16 cellular contexts compared by ENCODE assay signal in genomic region chr7:69749994-69750393, GRCh38.
A peak's percentile ranks its signal among the peaks of the same experiment; 100 is the strongest.
DNase-seq lines count a peak whose midpoint lies in the region; ATAC-seq and TF ChIP-seq lines count a peak whose summit lies in the region.
"Had no signal": no experiment of that assay in that cellular context is flagged by ENCODE, and none has a peak within 500 bp of the region (broad histone marks: within the 10 kb centered on the region; RNA-seq: fewer than 3 reads in every experiment).

No MANE protein-coding gene starts in this region.

- H3K36me3 Mint-ChIP-seq in activated T-helper 17 cell treated with anti-CD3 and anti-CD28 coated beads, Interleukin-2, amount 50 U/mL, for 72 hours (ENCODE audit: low read depth): no peaks in the 10 kb centered on the region
- H3K36me3 Mint-ChIP-seq in stimulated activated memory B cell treated with anti-CD40 and anti-IgM and Interleukin-4, amounts not matched to agents 10 μg/mL and 1 μg/mL and 100 μg/mL, for 72 hours: no peaks in the 10 kb centered on the region
- H3K36me3 Mint-ChIP-seq: T-cell had no signal

- WGBS in body of pancreas, 2 donors: 89 to 92% methylated on average over 4 of the region's 4 CpGs

- no peaks in the 10 kb centered on the region for H3K9me3 Mint-ChIP-seq in activated T-helper 17 cell treated with anti-CD3 and anti-CD28 coated beads, Interleukin-2, amount 50 U/mL, for 72 hours
- no peaks in the 10 kb centered on the region for H3K9me3 Mint-ChIP-seq in stimulated activated memory B cell treated with anti-CD40 and anti-IgM and Interleukin-4, amounts not matched to agents 10 μg/mL and 1 μg/mL and 100 μg/mL, for 72 hours
- H3K9me3 Mint-ChIP-seq: T-cell had no signal

- H3K27me3 ChIP-seq in body of pancreas: no peaks in the 10 kb centered on the region

- H3K27ac Mint-ChIP-seq in activated T-helper 17 cell treated with anti-CD3 and anti-CD28 coated beads, Interleukin-2, amount 50 U/mL, for 72 hours: no peak overlapping the region
- H3K27ac Mint-ChIP-seq in stimulated activated memory B cell treated with anti-CD40 and anti-IgM and Interleukin-4, amounts not matched to agents 10 μg/mL and 1 μg/mL and 100 μg/mL, for 72 hours: no peak overlapping the region
- H3K27ac Mint-ChIP-seq: T-cell had no signal

- no peaks in the 10 kb centered on the region for H3K36me3 ChIP-seq in body of pancreas (replicated peaks in 1 of 2; ENCODE audit: insufficient read depth in 1 of 2, low read depth in 2 of 2)

- intact Hi-C loops in body of pancreas (cut with DNase I): no loop called here

- H3K9me3 ChIP-seq in body of pancreas: no peaks in the 10 kb centered on the region

- ATAC-seq in GM21390 (IDR thresholded peaks at IDR 0.05; ENCODE audit: unreplicated experiment) (peak; percentile 61), HG03432 (IDR thresholded peaks at IDR 0.05; ENCODE audit: unreplicated experiment) (peak; percentile 79), body of pancreas (no peak), HG03439 (IDR thresholded peaks at IDR 0.05; ENCODE audit: unreplicated experiment) (no peak), HG02759 (IDR thresholded peaks at IDR 0.05; ENCODE audit: unreplicated experiment) (no peak)
- peak; percentile 12 for ATAC-seq in activated T-helper 17 cell treated with anti-CD3 and anti-CD28 coated beads, Interleukin-2, amount 50 U/mL, for 72 hours (replicated peaks)
- ATAC-seq in stimulated activated memory B cell treated with anti-CD40 and anti-IgM and Interleukin-4, amounts not matched to agents 10 μg/mL and 1 μg/mL and 100 μg/mL, for 72 hours: peak; percentile 54
- ATAC-seq: PC-3, T-cell had no signal

- no peak overlapping the region for H3K4me3 ChIP-seq in body of pancreas

- peaks cover 7% of the 10 kb centered on the region for H3K27me3 Mint-ChIP-seq in activated T-helper 17 cell treated with anti-CD3 and anti-CD28 coated beads, Interleukin-2, amount 50 U/mL, for 72 hours
- no peaks in the 10 kb centered on the region for H3K27me3 Mint-ChIP-seq in stimulated activated memory B cell treated with anti-CD40 and anti-IgM and Interleukin-4, amounts not matched to agents 10 μg/mL and 1 μg/mL and 100 μg/mL, for 72 hours

- H3K27ac ChIP-seq in body of pancreas: no peak overlapping the region

- no peak for TF ChIP-seq CTCF in body of pancreas (IDR thresholded peaks at IDR 0.05)

- DNase-seq in body of pancreas (no peak), Kasumi-1 (lab: John Stamatoyannopoulos, UW) (no peak)
- DNase-seq: EL; HCEC 1CT; NCI-H1048; NCI-H2107; NCI-H226; NK-92 treated with Interleukin-12 subunit alpha and Interleukin-12 subunit beta, amount 100 ng/mL, for 24 hours; PC-3; T-cell had no signal

- H3K4me3 Mint-ChIP-seq in activated T-helper 17 cell treated with anti-CD3 and anti-CD28 coated beads, Interleukin-2, amount 50 U/mL, for 72 hours: no peak overlapping the region
- no peak overlapping the region for H3K4me3 Mint-ChIP-seq in stimulated activated memory B cell treated with anti-CD40 and anti-IgM and Interleukin-4, amounts not matched to agents 10 μg/mL and 1 μg/mL and 100 μg/mL, for 72 hours
- H3K4me3 Mint-ChIP-seq: T-cell had no signal

- H3K4me1 ChIP-seq in body of pancreas: peaks cover 10% of the 10 kb centered on the region

- no peaks in the 10 kb centered on the region for H3K4me1 Mint-ChIP-seq in activated T-helper 17 cell treated with anti-CD3 and anti-CD28 coated beads, Interleukin-2, amount 50 U/mL, for 72 hours
- peaks cover 30% of the 10 kb centered on the region for H3K4me1 Mint-ChIP-seq in stimulated activated memory B cell treated with anti-CD40 and anti-IgM and Interleukin-4, amounts not matched to agents 10 μg/mL and 1 μg/mL and 100 μg/mL, for 72 hours

- no peak for TF ChIP-seq POLR2A in body of pancreas (IDR thresholded peaks at IDR 0.05)

Comparison
In these comparisons a context has a peak if more than half of its experiments do, and no peak if none do; other contexts are left out.
1. ATAC-seq: peak in GM21390 (single experiment), HG03432 (single experiment), activated T-helper 17 cell treated with anti-CD3 and anti-CD28 coated beads, Interleukin-2, amount 50 U/mL, for 72 hours (single experiment) and stimulated activated memory B cell treated with anti-CD40 and anti-IgM and Interleukin-4, amounts not matched to agents 10 μg/mL and 1 μg/mL and 100 μg/mL, for 72 hours (single experiment); none in body of pancreas (single experiment), HG03439 (single experiment) and HG02759 (single experiment).